In the genomic region with DNA sequence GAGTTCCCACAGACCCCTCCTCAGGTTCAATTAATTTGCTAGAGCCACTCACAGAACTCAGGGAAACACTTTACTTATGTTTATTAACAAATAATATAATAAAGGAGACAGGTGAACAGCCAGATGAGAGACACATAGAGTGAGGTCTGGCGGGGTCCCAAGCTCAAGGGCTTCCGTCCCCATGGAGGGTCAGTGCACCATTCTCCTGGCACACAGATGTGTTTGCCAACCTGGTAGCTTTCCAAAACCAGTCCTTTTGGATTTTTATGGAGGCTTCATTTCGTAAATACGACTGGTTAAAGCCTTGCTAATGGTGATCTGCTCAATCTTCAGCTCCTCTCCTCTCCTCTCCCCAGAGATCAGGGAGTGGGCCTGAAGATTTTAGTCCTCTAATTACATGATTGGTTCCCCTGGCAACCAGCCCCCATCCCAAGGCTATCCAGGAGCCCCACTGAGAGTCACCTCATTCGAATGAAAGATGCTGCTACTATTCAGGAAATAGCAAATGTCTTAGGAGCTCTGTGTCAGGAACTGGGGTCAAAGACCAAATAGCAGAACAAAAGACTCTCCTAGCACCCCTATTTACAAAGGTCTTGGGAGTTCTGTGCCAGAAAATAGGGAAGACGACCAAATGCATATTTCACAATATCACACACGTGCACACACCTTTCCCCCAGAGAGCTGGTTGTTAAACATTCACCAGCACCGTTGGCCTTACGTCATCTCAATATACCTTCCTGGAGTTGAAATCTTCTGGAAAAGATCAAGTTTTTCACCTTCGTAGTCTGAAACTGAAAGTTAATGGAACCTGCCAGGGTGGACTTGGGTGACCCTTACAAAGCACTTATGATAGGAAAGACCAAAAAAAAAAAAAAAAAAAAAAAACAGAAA, we compare ENCODE assay signal across 1 cellular context.
A peak's percentile ranks its signal among the peaks of the same experiment; 100 is the strongest.
TF ChIP-seq lines count a peak whose summit lies in the region.

No MANE protein-coding gene starts in this region.

TF ChIP-seq in HepG2, 621 proteins besides CTCF, POLR2A, EP300 and RAD21 (continued from another document and continues in another):
- TF ChIP-seq, protein P1, sequence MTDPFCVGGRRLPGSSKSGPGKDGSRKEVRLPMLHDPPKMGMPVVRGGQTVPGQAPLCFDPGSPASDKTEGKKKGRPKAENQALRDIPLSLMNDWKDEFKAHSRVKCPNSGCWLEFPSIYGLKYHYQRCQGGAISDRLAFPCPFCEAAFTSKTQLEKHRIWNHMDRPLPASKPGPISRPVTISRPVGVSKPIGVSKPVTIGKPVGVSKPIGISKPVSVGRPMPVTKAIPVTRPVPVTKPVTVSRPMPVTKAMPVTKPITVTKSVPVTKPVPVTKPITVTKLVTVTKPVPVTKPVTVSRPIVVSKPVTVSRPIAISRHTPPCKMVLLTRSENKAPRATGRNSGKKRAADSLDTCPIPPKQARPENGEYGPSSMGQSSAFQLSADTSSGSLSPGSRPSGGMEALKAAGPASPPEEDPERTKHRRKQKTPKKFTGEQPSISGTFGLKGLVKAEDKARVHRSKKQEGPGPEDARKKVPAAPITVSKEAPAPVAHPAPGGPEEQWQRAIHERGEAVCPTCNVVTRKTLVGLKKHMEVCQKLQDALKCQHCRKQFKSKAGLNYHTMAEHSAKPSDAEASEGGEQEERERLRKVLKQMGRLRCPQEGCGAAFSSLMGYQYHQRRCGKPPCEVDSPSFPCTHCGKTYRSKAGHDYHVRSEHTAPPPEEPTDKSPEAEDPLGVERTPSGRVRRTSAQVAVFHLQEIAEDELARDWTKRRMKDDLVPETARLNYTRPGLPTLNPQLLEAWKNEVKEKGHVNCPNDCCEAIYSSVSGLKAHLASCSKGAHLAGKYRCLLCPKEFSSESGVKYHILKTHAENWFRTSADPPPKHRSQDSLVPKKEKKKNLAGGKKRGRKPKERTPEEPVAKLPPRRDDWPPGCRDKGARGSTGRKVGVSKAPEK (CRISPR knock-in tag; IDR thresholded peaks at IDR 0.05; ENCODE audit: borderline replicate concordance) = no peak
- TF ChIP-seq MAZ (IDR thresholded peaks at IDR 0.05; ENCODE audit: borderline replicate concordance, low read depth, low read length) = no peak
- TF ChIP-seq MAZ (CRISPR knock-in tag; IDR thresholded peaks at IDR 0.05; ENCODE audit: low read depth) = no peak
- TF ChIP-seq SP2 (CRISPR knock-in tag; IDR thresholded peaks at IDR 0.05) = no peak
- TF ChIP-seq, protein P2, sequence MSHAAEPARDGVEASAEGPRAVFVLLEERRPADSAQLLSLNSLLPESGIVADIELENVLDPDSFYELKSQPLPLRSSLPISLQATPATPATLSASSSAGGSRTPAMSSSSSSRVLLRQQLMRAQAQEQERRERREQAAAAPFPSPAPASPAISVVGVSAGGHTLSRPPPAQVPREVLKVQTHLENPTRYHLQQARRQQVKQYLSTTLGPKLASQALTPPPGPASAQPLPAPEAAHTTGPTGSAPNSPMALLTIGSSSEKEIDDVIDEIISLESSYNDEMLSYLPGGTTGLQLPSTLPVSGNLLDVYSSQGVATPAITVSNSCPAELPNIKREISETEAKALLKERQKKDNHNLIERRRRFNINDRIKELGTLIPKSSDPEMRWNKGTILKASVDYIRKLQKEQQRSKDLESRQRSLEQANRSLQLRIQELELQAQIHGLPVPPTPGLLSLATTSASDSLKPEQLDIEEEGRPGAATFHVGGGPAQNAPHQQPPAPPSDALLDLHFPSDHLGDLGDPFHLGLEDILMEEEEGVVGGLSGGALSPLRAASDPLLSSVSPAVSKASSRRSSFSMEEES (CRISPR knock-in tag; IDR thresholded peaks at IDR 0.05) = peak; percentile 65
- TF ChIP-seq KLF12 (CRISPR knock-in tag; IDR thresholded peaks at IDR 0.05; ENCODE audit: borderline replicate concordance) = no peak
- TF ChIP-seq HCFC1 (IDR thresholded peaks at IDR 0.05; ENCODE audit: low read depth, low read length) = no peak
- peak; percentile 38; the same call in 1 of the 2 replicates for TF ChIP-seq SAP130 (CRISPR knock-in tag; IDR thresholded peaks at IDR 0.05; ENCODE audit: low read depth)
- peak; percentile 43; the same call in 1 of the 2 replicates for TF ChIP-seq FOXA3 (CRISPR knock-in tag; IDR thresholded peaks at IDR 0.05)
- TF ChIP-seq MED1 (CRISPR knock-in tag; IDR thresholded peaks at IDR 0.05) = 0 out of 2 replicates have a peak, but pooled peaks have one; percentile 13
- no peak for TF ChIP-seq YEATS4 (CRISPR knock-in tag; IDR thresholded peaks at IDR 0.05; ENCODE audit: borderline replicate concordance)
- TF ChIP-seq, protein P3, sequence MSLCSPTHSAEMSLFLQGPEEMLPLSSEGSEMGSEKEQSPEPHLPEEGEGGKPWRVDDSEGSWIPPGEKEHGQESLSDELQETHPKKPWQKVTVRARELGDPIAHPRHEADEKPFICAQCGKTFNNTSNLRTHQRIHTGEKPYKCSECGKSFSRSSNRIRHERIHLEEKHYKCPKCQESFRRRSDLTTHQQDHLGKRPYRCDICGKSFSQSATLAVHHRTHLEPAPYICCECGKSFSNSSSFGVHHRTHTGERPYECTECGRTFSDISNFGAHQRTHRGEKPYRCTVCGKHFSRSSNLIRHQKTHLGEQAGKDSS (CRISPR knock-in tag; IDR thresholded peaks at IDR 0.05; ENCODE audit: borderline replicate concordance, low read depth) = no peak
- 0 out of 2 replicates have a peak, but pooled peaks have one; percentile 44 for TF ChIP-seq RFX3 (CRISPR knock-in tag; IDR thresholded peaks at IDR 0.05)
- TF ChIP-seq THAP11 (CRISPR knock-in tag; IDR thresholded peaks at IDR 0.05) = 0 out of 2 replicates have a peak, but pooled peaks have one; percentile 20
- TF ChIP-seq ZNF160 (CRISPR knock-in tag; IDR thresholded peaks at IDR 0.05) = no peak
- TF ChIP-seq, protein P4, sequence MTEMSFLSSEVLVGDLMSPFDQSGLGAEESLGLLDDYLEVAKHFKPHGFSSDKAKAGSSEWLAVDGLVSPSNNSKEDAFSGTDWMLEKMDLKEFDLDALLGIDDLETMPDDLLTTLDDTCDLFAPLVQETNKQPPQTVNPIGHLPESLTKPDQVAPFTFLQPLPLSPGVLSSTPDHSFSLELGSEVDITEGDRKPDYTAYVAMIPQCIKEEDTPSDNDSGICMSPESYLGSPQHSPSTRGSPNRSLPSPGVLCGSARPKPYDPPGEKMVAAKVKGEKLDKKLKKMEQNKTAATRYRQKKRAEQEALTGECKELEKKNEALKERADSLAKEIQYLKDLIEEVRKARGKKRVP (CRISPR knock-in tag; IDR thresholded peaks at IDR 0.05) = 0 out of 4 replicates have a peak, but pooled peaks of 1 of the 2 experiments have one; percentile 20
- no peak for TF ChIP-seq NFKB2 (CRISPR knock-in tag; IDR thresholded peaks at IDR 0.05; ENCODE audit: borderline replicate concordance)
- TF ChIP-seq, protein P5, sequence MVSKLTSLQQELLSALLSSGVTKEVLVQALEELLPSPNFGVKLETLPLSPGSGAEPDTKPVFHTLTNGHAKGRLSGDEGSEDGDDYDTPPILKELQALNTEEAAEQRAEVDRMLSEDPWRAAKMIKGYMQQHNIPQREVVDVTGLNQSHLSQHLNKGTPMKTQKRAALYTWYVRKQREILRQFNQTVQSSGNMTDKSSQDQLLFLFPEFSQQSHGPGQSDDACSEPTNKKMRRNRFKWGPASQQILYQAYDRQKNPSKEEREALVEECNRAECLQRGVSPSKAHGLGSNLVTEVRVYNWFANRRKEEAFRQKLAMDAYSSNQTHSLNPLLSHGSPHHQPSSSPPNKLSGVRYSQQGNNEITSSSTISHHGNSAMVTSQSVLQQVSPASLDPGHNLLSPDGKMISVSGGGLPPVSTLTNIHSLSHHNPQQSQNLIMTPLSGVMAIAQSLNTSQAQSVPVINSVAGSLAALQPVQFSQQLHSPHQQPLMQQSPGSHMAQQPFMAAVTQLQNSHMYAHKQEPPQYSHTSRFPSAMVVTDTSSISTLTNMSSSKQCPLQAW (CRISPR knock-in tag; IDR thresholded peaks at IDR 0.05) = no peak
- no peak for TF ChIP-seq ZNF292 (CRISPR knock-in tag; IDR thresholded peaks at IDR 0.05; ENCODE audit: borderline replicate concordance, low read depth)
- TF ChIP-seq, protein P6, sequence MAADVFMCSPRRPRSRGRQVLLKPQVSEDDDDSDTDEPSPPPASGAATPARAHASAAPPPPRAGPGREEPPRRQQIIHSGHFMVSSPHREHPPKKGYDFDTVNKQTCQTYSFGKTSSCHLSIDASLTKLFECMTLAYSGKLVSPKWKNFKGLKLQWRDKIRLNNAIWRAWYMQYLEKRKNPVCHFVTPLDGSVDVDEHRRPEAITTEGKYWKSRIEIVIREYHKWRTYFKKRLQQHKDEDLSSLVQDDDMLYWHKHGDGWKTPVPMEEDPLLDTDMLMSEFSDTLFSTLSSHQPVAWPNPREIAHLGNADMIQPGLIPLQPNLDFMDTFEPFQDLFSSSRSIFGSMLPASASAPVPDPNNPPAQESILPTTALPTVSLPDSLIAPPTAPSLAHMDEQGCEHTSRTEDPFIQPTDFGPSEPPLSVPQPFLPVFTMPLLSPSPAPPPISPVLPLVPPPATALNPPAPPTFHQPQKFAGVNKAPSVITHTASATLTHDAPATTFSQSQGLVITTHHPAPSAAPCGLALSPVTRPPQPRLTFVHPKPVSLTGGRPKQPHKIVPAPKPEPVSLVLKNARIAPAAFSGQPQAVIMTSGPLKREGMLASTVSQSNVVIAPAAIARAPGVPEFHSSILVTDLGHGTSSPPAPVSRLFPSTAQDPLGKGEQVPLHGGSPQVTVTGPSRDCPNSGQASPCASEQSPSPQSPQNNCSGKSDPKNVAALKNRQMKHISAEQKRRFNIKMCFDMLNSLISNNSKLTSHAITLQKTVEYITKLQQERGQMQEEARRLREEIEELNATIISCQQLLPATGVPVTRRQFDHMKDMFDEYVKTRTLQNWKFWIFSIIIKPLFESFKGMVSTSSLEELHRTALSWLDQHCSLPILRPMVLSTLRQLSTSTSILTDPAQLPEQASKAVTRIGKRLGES (CRISPR knock-in tag; IDR thresholded peaks at IDR 0.05; ENCODE audit: borderline replicate concordance) = no peak
- TF ChIP-seq SYNCRIP (IDR thresholded peaks at IDR 0.05; ENCODE audit: insufficient read depth, low read depth, low read length) = no peak
- TF ChIP-seq ATF7 (IDR thresholded peaks at IDR 0.05) = peak; percentile 85
- no peak; the same call in 1 of the 2 replicates for TF ChIP-seq ATF7 (CRISPR knock-in tag; IDR thresholded peaks at IDR 0.05)
- TF ChIP-seq ZNF33A (CRISPR knock-in tag; IDR thresholded peaks at IDR 0.05; ENCODE audit: borderline replicate concordance) = no peak
- TF ChIP-seq IRF2 (CRISPR knock-in tag; IDR thresholded peaks at IDR 0.05) = no peak
- TF ChIP-seq, protein P7, sequence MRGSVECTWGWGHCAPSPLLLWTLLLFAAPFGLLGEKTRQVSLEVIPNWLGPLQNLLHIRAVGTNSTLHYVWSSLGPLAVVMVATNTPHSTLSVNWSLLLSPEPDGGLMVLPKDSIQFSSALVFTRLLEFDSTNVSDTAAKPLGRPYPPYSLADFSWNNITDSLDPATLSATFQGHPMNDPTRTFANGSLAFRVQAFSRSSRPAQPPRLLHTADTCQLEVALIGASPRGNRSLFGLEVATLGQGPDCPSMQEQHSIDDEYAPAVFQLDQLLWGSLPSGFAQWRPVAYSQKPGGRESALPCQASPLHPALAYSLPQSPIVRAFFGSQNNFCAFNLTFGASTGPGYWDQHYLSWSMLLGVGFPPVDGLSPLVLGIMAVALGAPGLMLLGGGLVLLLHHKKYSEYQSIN (CRISPR knock-in tag; IDR thresholded peaks at IDR 0.05; ENCODE audit: borderline replicate concordance) = no peak
- TF ChIP-seq SP5 (CRISPR knock-in tag; IDR thresholded peaks at IDR 0.05; ENCODE audit: borderline replicate concordance, low read depth) = no peak
- no peak for TF ChIP-seq DNMT1 (CRISPR knock-in tag; IDR thresholded peaks at IDR 0.05)
- TF ChIP-seq ZNF570 (CRISPR knock-in tag; IDR thresholded peaks at IDR 0.05; ENCODE audit: borderline replicate concordance) = no peak
- no peak; the same call in 1 of the 2 replicates for TF ChIP-seq HNF4A (CRISPR knock-in tag; IDR thresholded peaks at IDR 0.05)
- no peak for TF ChIP-seq KDM5B (CRISPR knock-in tag; IDR thresholded peaks at IDR 0.05; ENCODE audit: borderline replicate concordance)
- TF ChIP-seq, protein P8, sequence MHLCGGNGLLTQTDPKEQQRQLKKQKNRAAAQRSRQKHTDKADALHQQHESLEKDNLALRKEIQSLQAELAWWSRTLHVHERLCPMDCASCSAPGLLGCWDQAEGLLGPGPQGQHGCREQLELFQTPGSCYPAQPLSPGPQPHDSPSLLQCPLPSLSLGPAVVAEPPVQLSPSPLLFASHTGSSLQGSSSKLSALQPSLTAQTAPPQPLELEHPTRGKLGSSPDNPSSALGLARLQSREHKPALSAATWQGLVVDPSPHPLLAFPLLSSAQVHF (CRISPR knock-in tag; IDR thresholded peaks at IDR 0.05) = no peak
- TF ChIP-seq SOX5 (CRISPR knock-in tag; IDR thresholded peaks at IDR 0.05; ENCODE audit: borderline replicate concordance) = peak; percentile 71; the same call in 1 of the 2 replicates
- TF ChIP-seq KLF6 (CRISPR knock-in tag; IDR thresholded peaks at IDR 0.05) = no peak
- TF ChIP-seq, protein P9, sequence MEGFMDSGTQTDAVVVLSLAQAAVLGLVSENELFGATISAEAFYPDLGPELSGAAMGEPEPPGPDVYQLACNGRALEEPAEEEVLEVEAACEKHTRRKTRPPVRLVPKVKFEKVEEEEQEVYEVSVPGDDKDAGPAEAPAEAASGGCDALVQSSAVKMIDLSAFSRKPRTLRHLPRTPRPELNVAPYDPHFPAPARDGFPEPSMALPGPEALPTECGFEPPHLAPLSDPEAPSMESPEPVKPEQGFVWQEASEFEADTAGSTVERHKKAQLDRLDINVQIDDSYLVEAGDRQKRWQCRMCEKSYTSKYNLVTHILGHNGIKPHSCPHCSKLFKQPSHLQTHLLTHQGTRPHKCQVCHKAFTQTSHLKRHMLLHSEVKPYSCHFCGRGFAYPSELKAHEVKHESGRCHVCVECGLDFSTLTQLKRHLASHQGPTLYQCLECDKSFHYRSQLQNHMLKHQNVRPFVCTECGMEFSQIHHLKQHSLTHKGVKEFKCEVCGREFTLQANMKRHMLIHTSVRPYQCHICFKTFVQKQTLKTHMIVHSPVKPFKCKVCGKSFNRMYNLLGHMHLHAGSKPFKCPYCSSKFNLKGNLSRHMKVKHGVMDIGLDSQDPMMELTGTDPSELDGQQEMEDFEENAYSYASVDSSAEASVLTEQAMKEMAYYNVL (CRISPR knock-in tag; IDR thresholded peaks at IDR 0.05; ENCODE audit: borderline replicate concordance) = no peak
- no peak for TF ChIP-seq RBM22 (optimal IDR thresholded peaks at IDR 0.05; ENCODE audit: low read length)
- 0 out of 2 replicates have a peak, but pooled peaks have one; percentile 9 for TF ChIP-seq TBX3 (IDR thresholded peaks at IDR 0.05; ENCODE audit: borderline replicate concordance)
- TF ChIP-seq ZNF75D (CRISPR knock-in tag; IDR thresholded peaks at IDR 0.05; ENCODE audit: borderline replicate concordance) = no peak
- TF ChIP-seq JDP2 (CRISPR knock-in tag; IDR thresholded peaks at IDR 0.05; ENCODE audit: borderline replicate concordance) = no peak
- no peak for TF ChIP-seq TAF1 (CRISPR knock-in tag; IDR thresholded peaks at IDR 0.05)
- 0 out of 2 replicates have a peak, but pooled peaks have one; percentile 22 for TF ChIP-seq CREM (IDR thresholded peaks at IDR 0.05)
- no peak for TF ChIP-seq CREM (CRISPR knock-in tag; IDR thresholded peaks at IDR 0.05)
- no peak for TF ChIP-seq HNRNPLL (IDR thresholded peaks at IDR 0.05; ENCODE audit: low read depth, low read length, poor library complexity, severe bottlenecking)
- TF ChIP-seq ZNF432 (CRISPR knock-in tag; IDR thresholded peaks at IDR 0.05; ENCODE audit: borderline replicate concordance) = no peak
- TF ChIP-seq, protein P10, sequence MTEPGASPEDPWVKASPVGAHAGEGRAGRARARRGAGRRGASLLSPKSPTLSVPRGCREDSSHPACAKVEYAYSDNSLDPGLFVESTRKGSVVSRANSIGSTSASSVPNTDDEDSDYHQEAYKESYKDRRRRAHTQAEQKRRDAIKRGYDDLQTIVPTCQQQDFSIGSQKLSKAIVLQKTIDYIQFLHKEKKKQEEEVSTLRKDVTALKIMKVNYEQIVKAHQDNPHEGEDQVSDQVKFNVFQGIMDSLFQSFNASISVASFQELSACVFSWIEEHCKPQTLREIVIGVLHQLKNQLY (CRISPR knock-in tag; IDR thresholded peaks at IDR 0.05) = 0 out of 2 replicates have a peak, but pooled peaks have one; percentile 32
